ENCODE assay signal across 1 cellular context in the genomic region with DNA sequence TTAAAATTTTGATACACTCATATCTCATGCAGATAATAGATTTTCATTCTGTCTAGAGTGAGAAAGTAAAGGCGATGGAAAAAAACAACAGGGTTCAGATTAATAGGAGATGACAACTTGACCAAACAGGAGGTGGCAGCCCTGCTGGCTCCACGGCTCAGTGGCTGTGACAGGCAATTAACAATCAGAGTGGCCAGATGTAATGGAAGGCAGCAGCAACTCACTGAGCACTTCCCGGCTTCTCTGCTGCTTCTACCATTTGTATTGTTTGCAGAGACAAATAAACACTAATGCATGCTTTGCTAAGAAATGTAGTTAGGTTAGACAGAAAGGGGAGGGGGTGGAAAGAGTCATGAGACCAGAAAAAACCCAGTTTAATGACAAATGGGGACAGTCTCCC.
TF ChIP-seq lines count a peak whose summit lies in the region.

No MANE protein-coding gene starts in this region.

TF ChIP-seq in GM23338, 12 proteins besides CTCF, POLR2A, EP300 and RAD21 (continued from another document):
- TF ChIP-seq, protein P1, sequence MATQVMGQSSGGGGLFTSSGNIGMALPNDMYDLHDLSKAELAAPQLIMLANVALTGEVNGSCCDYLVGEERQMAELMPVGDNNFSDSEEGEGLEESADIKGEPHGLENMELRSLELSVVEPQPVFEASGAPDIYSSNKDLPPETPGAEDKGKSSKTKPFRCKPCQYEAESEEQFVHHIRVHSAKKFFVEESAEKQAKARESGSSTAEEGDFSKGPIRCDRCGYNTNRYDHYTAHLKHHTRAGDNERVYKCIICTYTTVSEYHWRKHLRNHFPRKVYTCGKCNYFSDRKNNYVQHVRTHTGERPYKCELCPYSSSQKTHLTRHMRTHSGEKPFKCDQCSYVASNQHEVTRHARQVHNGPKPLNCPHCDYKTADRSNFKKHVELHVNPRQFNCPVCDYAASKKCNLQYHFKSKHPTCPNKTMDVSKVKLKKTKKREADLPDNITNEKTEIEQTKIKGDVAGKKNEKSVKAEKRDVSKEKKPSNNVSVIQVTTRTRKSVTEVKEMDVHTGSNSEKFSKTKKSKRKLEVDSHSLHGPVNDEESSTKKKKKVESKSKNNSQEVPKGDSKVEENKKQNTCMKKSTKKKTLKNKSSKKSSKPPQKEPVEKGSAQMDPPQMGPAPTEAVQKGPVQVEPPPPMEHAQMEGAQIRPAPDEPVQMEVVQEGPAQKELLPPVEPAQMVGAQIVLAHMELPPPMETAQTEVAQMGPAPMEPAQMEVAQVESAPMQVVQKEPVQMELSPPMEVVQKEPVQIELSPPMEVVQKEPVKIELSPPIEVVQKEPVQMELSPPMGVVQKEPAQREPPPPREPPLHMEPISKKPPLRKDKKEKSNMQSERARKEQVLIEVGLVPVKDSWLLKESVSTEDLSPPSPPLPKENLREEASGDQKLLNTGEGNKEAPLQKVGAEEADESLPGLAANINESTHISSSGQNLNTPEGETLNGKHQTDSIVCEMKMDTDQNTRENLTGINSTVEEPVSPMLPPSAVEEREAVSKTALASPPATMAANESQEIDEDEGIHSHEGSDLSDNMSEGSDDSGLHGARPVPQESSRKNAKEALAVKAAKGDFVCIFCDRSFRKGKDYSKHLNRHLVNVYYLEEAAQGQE (IDR thresholded peaks at IDR 0.05; ENCODE audit: unreplicated experiment): no peak
- TF ChIP-seq JUNB (IDR thresholded peaks at IDR 0.05; ENCODE audit: unreplicated experiment) (no peak), POLR2AphosphoS5 (IDR thresholded peaks at IDR 0.05; ENCODE audit: low read depth) (no peak)
